Comparison of ENCODE assay signal across 1 cellular context in the genomic region with DNA sequence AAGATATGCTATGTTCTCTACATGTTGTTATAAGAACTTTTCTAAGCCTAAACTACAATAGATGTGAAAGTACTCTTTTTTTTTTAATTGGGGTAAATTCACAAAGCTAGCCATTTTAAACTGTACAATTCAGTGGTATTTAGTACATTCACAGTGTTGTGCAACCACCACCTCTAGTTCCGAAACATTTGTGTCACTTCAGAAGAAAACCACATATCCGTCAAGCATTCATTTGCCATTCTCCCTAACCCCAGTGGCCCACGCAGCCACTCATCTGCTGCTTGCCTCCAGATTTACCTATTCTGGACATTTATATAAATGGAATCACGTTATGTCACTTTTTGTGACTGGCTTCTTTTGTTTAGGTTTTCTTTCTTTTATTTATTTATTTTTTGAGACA.
A peak's percentile ranks its signal among the peaks of the same experiment; 100 is the strongest.
TF ChIP-seq lines count a peak whose summit lies in the region.

No MANE protein-coding gene starts in this region.

TF ChIP-seq in HepG2, 621 proteins besides CTCF, POLR2A, EP300 and RAD21 (continued from another document):
- TF ChIP-seq CEBPB (IDR thresholded peaks at IDR 0.05; ENCODE audit: borderline replicate concordance, low read depth, low read length) (0 out of 2 replicates have a peak, but pooled peaks have one; percentile 14), KLF11 (CRISPR knock-in tag; IDR thresholded peaks at IDR 0.05) (no peak)
TF ChIP-seq in HepG2: peak in this region for 1.
